29 cellular contexts compared by ENCODE assay signal in the genomic region with DNA sequence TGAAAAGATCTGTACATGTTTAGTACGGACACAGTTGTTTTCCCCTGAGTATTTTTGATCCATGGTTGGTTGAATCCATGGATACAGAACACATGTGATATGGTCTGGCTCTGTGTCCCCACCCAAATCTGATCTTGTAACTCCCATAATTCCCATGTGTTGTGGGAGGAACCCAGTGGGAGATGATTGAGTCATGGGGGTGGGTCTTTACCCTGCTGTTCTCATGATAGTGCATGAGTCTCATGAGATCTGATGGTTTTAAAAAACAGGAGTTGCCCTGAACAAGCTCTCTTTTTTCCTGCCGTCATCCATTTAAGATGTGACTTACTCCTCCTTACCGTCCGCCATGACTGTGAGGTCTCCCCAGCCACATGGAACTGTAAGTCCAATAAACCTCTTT.
"Had no signal": no experiment of that assay in that cellular context is flagged by ENCODE, and none has a peak within 500 bp of the region (broad histone marks: within the 10 kb centered on the region; RNA-seq: fewer than 3 reads in every experiment).

No MANE protein-coding gene starts in this region.

- H3K9me3 ChIP-seq: stomach, suprapubic skin, testis, thoracic aorta, thyroid gland, tibial artery, tibial nerve, transverse colon, upper lobe of left lung, upper lobe of right lung, uterus, vagina had no signal

- H3K4me3 ChIP-seq: stomach, suprapubic skin, testis, thoracic aorta, thyroid gland, tibial artery, tibial nerve, transverse colon, upper lobe of left lung, upper lobe of right lung, uterus, vagina had no signal

- H3K36me3 ChIP-seq: stomach, suprapubic skin, thoracic aorta, thyroid gland, tibial artery, tibial nerve, transverse colon, upper lobe of left lung, upper lobe of right lung, uterus, vagina had no signal

- H3K4me1 ChIP-seq: testis, thyroid gland, tibial artery, tibial nerve, transverse colon, upper lobe of right lung, uterus, vagina had no signal

- H3K4me3 Mint-ChIP-seq: stimulated activated effector memory CD8-positive, alpha-beta T cell treated with anti-CD3 and anti-CD28 coated beads, Interleukin-12 subunit alpha, Interleukin-12 subunit beta, amount 100 ng/mL, for 72 hours; stimulated activated memory B cell treated with anti-CD40 and anti-IgM and Interleukin-4, amounts not matched to agents 10 μg/mL and 1 μg/mL and 100 μg/mL, for 72 hours; stimulated activated naive B cell treated with anti-CD40 and anti-IgM and Interleukin-4, amounts not matched to agents 10 μg/mL and 1 μg/mL and 100 μg/mL, for 72 hours; stimulated activated naive CD8-positive, alpha-beta T cell treated with anti-CD3 and anti-CD28 coated beads, Interleukin-15, amount 100 ng/mL, for 72 hours; stimulated activated naive CD8-positive, alpha-beta T cell treated with anti-CD3 and anti-CD28 coated beads, Interleukin-15, Interleukin-2, amounts not matched to agents 100 ng/mL and 50 ng/mL, for 24 hours; type B pancreatic cell had no signal

- H3K27me3 Mint-ChIP-seq: stimulated activated memory B cell treated with anti-CD40 and anti-IgM and Interleukin-4, amounts not matched to agents 10 μg/mL and 1 μg/mL and 100 μg/mL, for 72 hours; stimulated activated naive B cell treated with anti-CD40 and anti-IgM and Interleukin-4, amounts not matched to agents 10 μg/mL and 1 μg/mL and 100 μg/mL, for 72 hours; stimulated activated naive CD8-positive, alpha-beta T cell treated with anti-CD3 and anti-CD28 coated beads, Interleukin-15, amount 100 ng/mL, for 72 hours; stimulated activated naive CD8-positive, alpha-beta T cell treated with anti-CD3 and anti-CD28 coated beads, Interleukin-15, Interleukin-2, amounts not matched to agents 100 ng/mL and 50 ng/mL, for 24 hours; type B pancreatic cell had no signal

- FAIRE-seq: urothelium cell line had no signal

- H3K27ac Mint-ChIP-seq: stimulated activated effector memory CD8-positive, alpha-beta T cell treated with anti-CD3 and anti-CD28 coated beads, Interleukin-12 subunit alpha, Interleukin-12 subunit beta, amount 100 ng/mL, for 72 hours; stimulated activated memory B cell treated with anti-CD40 and anti-IgM and Interleukin-4, amounts not matched to agents 10 μg/mL and 1 μg/mL and 100 μg/mL, for 72 hours; stimulated activated naive B cell treated with anti-CD40 and anti-IgM and Interleukin-4, amounts not matched to agents 10 μg/mL and 1 μg/mL and 100 μg/mL, for 72 hours; stimulated activated naive CD8-positive, alpha-beta T cell treated with anti-CD3 and anti-CD28 coated beads, Interleukin-15, amount 100 ng/mL, for 72 hours; stimulated activated naive CD8-positive, alpha-beta T cell treated with anti-CD3 and anti-CD28 coated beads, Interleukin-15, Interleukin-2, amounts not matched to agents 100 ng/mL and 50 ng/mL, for 24 hours; type B pancreatic cell had no signal

- H3K9me3 Mint-ChIP-seq: stimulated activated effector memory CD8-positive, alpha-beta T cell treated with anti-CD3 and anti-CD28 coated beads, Interleukin-12 subunit alpha, Interleukin-12 subunit beta, amount 100 ng/mL, for 72 hours; stimulated activated memory B cell treated with anti-CD40 and anti-IgM and Interleukin-4, amounts not matched to agents 10 μg/mL and 1 μg/mL and 100 μg/mL, for 72 hours; stimulated activated naive CD8-positive, alpha-beta T cell treated with anti-CD3 and anti-CD28 coated beads, Interleukin-15, amount 100 ng/mL, for 72 hours had no signal

- H3K36me3 Mint-ChIP-seq: stimulated activated effector memory CD8-positive, alpha-beta T cell treated with anti-CD3 and anti-CD28 coated beads, Interleukin-12 subunit alpha, Interleukin-12 subunit beta, amount 100 ng/mL, for 72 hours had no signal

- DNase-seq: stimulated activated CD4-positive, alpha-beta T cell treated with anti-CD3 and anti-CD28 coated beads, Interleukin-2, amount 100 ng/mL, for 48 hours; stimulated activated CD4-positive, alpha-beta T cell treated with anti-CD3 and anti-CD28 coated beads, Interleukin-4, amount 100 ng/mL, for 1 hour; stimulated activated CD4-positive, alpha-beta T cell treated with anti-CD3 and anti-CD28 coated beads, Interleukin-4, amount 100 ng/mL, for 24 hours; stimulated activated CD4-positive, alpha-beta T cell treated with anti-CD3 and anti-CD28 coated beads, Interleukin-4, amount 100 ng/mL, for 4 hours; stimulated activated CD8-positive, alpha-beta memory T cell treated with anti-CD3 and anti-CD28 coated beads, Interleukin-4, amount 100 ng/mL, for 48 hours; stimulated activated naive B cell treated with anti-CD40 and anti-IgM and Interleukin-4, amounts not matched to agents 10 μg/mL and 1 μg/mL and 100 μg/mL, for 72 hours; stimulated activated naive CD4-positive, alpha-beta T cell; stimulated activated naive CD4-positive, alpha-beta T cell treated with Interleukin-2 at 50 U/mL for 16 hours; stimulated activated naive CD8-positive, alpha-beta T cell treated with anti-CD3 and anti-CD28 coated beads, Interleukin-15, amount 100 ng/mL, for 72 hours; stimulated activated naive CD8-positive, alpha-beta T cell treated with anti-CD3 and anti-CD28 coated beads, Interleukin-15, Interleukin-2, amounts not matched to agents 100 U/mL and 50 U/mL, for 24 hours; stomach; substantia nigra; testis; thyroid gland; tibial artery; transverse colon; trophoblast cell; upper lobe of left lung; upper lobe of right lung; uterus had no signal

- H3K27ac ChIP-seq: stomach, suprapubic skin, testis, thoracic aorta, thyroid gland, tibial artery, tibial nerve, transverse colon, upper lobe of left lung, upper lobe of right lung, uterus, vagina had no signal

- H3K27me3 ChIP-seq: stomach, suprapubic skin, testis, thyroid gland, tibial artery, tibial nerve, transverse colon, upper lobe of left lung, upper lobe of right lung, uterus, vagina had no signal

- ATAC-seq: stimulated activated effector memory CD8-positive, alpha-beta T cell treated with anti-CD3 and anti-CD28 coated beads, Interleukin-12 subunit alpha, Interleukin-12 subunit beta, amount 100 ng/mL, for 72 hours; stimulated activated memory B cell treated with anti-CD40 and anti-IgM and Interleukin-4, amounts not matched to agents 10 μg/mL and 1 μg/mL and 100 μg/mL, for 72 hours; stimulated activated naive B cell treated with anti-CD40 and anti-IgM and Interleukin-4, amounts not matched to agents 10 μg/mL and 1 μg/mL and 100 μg/mL, for 72 hours; stimulated activated naive CD8-positive, alpha-beta T cell treated with anti-CD3 and anti-CD28 coated beads, Interleukin-15, amount 100 ng/mL, for 72 hours; stimulated activated naive CD8-positive, alpha-beta T cell treated with anti-CD3 and anti-CD28 coated beads, Interleukin-15, Interleukin-2, amounts not matched to agents 100 U/mL and 50 U/mL, for 24 hours; upper lobe of right lung had no signal
